In genomic region chr19:6837525-6837924, GRCh38 we compare ENCODE assay signal across 21 cellular contexts. TPM values are rescaled to one million over a fixed set of nuclear protein-coding genes. Genes with fewer than 3 reads are reported as not detected.
DNase-seq lines count a peak whose midpoint lies in the region; FAIRE-seq lines count a peak whose summit lies in the region.
"Had no signal": no experiment of that assay in that cellular context is flagged by ENCODE, and none has a peak within 500 bp of the region (broad histone marks: within the 10 kb centered on the region; RNA-seq: fewer than 3 reads in every experiment).

No MANE protein-coding gene starts in this region.

- CTCF ChIA-PET in activated CD4-positive, alpha-beta memory T cell treated with anti-CD3 and anti-CD28 coated beads for 36 hours (lab: Charles Lee) = no interaction called here

- peak overlapping the region; percentile 88 for H3K27ac Mint-ChIP-seq in activated naive CD4-positive, alpha-beta T cell treated with anti-CD3 and anti-CD28 coated beads, Interleukin-2, amount 50 U/mL, for 24 hours
- peak overlapping the region; percentile 83 for H3K27ac Mint-ChIP-seq in activated CD4-positive, alpha-beta memory T cell treated with anti-CD3 and anti-CD28 coated beads for 36 hours
- H3K27ac Mint-ChIP-seq in immature natural killer cell = peak overlapping the region; percentile 2 to 69 (median 43)
- H3K27ac Mint-ChIP-seq: H9 had no signal

- peaks cover 25% of the 10 kb centered on the region for H3K4me1 Mint-ChIP-seq in activated naive CD4-positive, alpha-beta T cell treated with anti-CD3 and anti-CD28 coated beads, Interleukin-2, amount 50 U/mL, for 24 hours
- H3K4me1 Mint-ChIP-seq in activated CD4-positive, alpha-beta memory T cell treated with anti-CD3 and anti-CD28 coated beads for 36 hours (ENCODE audit: low read depth) = peaks cover 24% of the 10 kb centered on the region
- H3K4me1 Mint-ChIP-seq in immature natural killer cell = peaks cover 0 to 2% of the 10 kb centered on the region in 2 donors
- H3K4me1 Mint-ChIP-seq: H9 had no signal

- FAIRE-seq in RCC 7860 (lab: Jason Lieb, UNC) = no peak
- FAIRE-seq: HTR-8/SVneo had no signal

- H3K9me3 Mint-ChIP-seq in activated naive CD4-positive, alpha-beta T cell treated with anti-CD3 and anti-CD28 coated beads, Interleukin-2, amount 50 U/mL, for 24 hours = no peaks in the 10 kb centered on the region
- peaks cover 2% of the 10 kb centered on the region for H3K9me3 Mint-ChIP-seq in activated CD4-positive, alpha-beta memory T cell treated with anti-CD3 and anti-CD28 coated beads for 36 hours
- H3K9me3 Mint-ChIP-seq in immature natural killer cell = peaks cover 0 to 3% (median 0%) of the 10 kb centered on the region in 6 donors

- H3K36me3 Mint-ChIP-seq in activated naive CD4-positive, alpha-beta T cell treated with anti-CD3 and anti-CD28 coated beads, Interleukin-2, amount 50 U/mL, for 24 hours = peaks cover 30% of the 10 kb centered on the region
- H3K36me3 Mint-ChIP-seq in activated CD4-positive, alpha-beta memory T cell treated with anti-CD3 and anti-CD28 coated beads for 36 hours = peaks cover 40% of the 10 kb centered on the region
- peaks cover 22 to 48% (median 47%) of the 10 kb centered on the region in 3 donors for H3K36me3 Mint-ChIP-seq in immature natural killer cell

- H3K4me3 Mint-ChIP-seq in activated naive CD4-positive, alpha-beta T cell treated with anti-CD3 and anti-CD28 coated beads, Interleukin-2, amount 50 U/mL, for 24 hours = peak overlapping the region; percentile 72
- no peak overlapping the region for H3K4me3 Mint-ChIP-seq in activated CD4-positive, alpha-beta memory T cell treated with anti-CD3 and anti-CD28 coated beads for 36 hours
- no peak overlapping the region for H3K4me3 Mint-ChIP-seq in immature natural killer cell
- H3K4me3 Mint-ChIP-seq: H9 had no signal

- no peak for DNase-seq in activated naive CD4-positive, alpha-beta T cell treated with anti-CD3 and anti-CD28 coated beads, Interleukin-2, amount 50 U/mL, for 16 hours
- no peak for DNase-seq in activated CD4-positive, alpha-beta memory T cell treated with anti-CD3 and anti-CD28 coated beads for 36 hours
- DNase-seq in immature natural killer cell = no peak
- no peak for DNase-seq in RCC 7860 (ENCODE audit: low spot score)
- DNase-seq in HuH-7.5 (ENCODE audit: low spot score) = no peak
- DNase-seq in stimulated activated CD4-positive, alpha-beta T cell treated with anti-CD3 and anti-CD28 coated beads, Interleukin-15, amount 100 ng/mL, for 24 hours = no peak
- DNase-seq: anterior cingulate cortex; foreskin keratinocyte; H9; Kasumi-1; left ventricle myocardium superior; NCI-H2029 treated with DMSO at 0.1 percent for 48 hours; psoas muscle; stimulated activated CD4-positive, alpha-beta T cell treated with anti-CD3 and anti-CD28 coated beads, Interleukin-2, amount 100 ng/mL, for 24 hours; stomach; T1000; transverse colon had no signal

- no peaks in the 10 kb centered on the region for H3K27me3 Mint-ChIP-seq in activated naive CD4-positive, alpha-beta T cell treated with anti-CD3 and anti-CD28 coated beads, Interleukin-2, amount 50 U/mL, for 24 hours
- H3K27me3 Mint-ChIP-seq in activated CD4-positive, alpha-beta memory T cell treated with anti-CD3 and anti-CD28 coated beads for 36 hours = no peaks in the 10 kb centered on the region
- no peaks in the 10 kb centered on the region for H3K27me3 Mint-ChIP-seq in immature natural killer cell (ENCODE audit: low read depth in 3 of 3)

- POLR2A ChIA-PET in activated CD4-positive, alpha-beta memory T cell treated with anti-CD3 and anti-CD28 coated beads for 36 hours (lab: Charles Lee) = no interaction called here

- intact Hi-C loops in activated CD4-positive, alpha-beta memory T cell treated with anti-CD3 and anti-CD28 coated beads for 36 hours (cut with micrococcal nuclease) = no loop called here

RNA-seq across cellular contexts. Expression of gene ADGRE1, which starts 49.9 kb away (rescaled TPM):
- total RNA-seq in activated CD4-positive, alpha-beta memory T cell treated with anti-CD3 and anti-CD28 coated beads for 36 hours = 1 to 10 TPM; 6.6 to 6.8 TPM
- polyA plus RNA-seq in immature natural killer cell = under 1 TPM in 2 of 3 donors, not detected in 1; 0.22 to 0.54 TPM
- total RNA-seq: epithelial cell of proximal tubule, foreskin keratinocyte, H9, hepatocyte had no signal
- polyA plus RNA-seq: foreskin keratinocyte, hepatocyte had no signal
